Comparison of ENCODE assay signal across 14 cellular contexts in the genomic region with DNA sequence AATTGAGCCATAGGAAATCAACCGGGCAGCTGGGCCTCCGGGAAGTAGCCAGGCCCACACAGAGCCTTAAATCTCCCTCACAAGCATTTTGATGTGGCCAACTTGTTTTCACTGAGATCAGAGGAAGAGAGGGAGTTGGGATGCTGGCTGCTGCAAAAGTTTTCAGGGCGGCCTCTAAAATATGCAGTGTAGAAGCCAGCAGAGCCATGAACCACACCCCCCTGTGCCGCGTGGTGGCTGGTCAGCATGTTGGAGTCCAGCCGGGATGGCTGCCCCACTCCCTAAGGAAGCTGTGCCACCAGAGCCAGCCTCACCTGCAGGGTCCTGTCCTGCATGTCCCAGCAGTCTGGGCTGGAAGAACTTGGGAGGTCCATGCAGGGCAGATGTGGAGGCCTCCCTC.
"Had no signal": no experiment of that assay in that cellular context is flagged by ENCODE, and none has a peak within 500 bp of the region (broad histone marks: within the 10 kb centered on the region; RNA-seq: fewer than 3 reads in every experiment).

No MANE protein-coding gene starts in this region.

- ATAC-seq: gastroesophageal sphincter; stimulated activated naive CD8-positive, alpha-beta T cell treated with anti-CD3 and anti-CD28 coated beads, Interleukin-15, Interleukin-2, amounts not matched to agents 100 U/mL and 50 U/mL, for 24 hours had no signal

- H3K9me3 Mint-ChIP-seq: central memory CD8-positive, alpha-beta T cell; natural killer cell treated with Interleukin-12 subunit alpha and Interleukin-12 subunit beta and Interleukin-15 and Interleukin-18, amount 100 ng/mL, for 72 hours; type B pancreatic cell had no signal

- H3K9me3 ChIP-seq: gastroesophageal sphincter, suprapubic skin, thyroid gland had no signal

- H3K4me1 Mint-ChIP-seq: central memory CD8-positive, alpha-beta T cell had no signal

- DNase-seq: effector memory CD4-positive, alpha-beta T cell; foreskin fibroblast; glutamatergic neuron; islet precursor cell; mammary epithelial cell; small intestine; stimulated activated CD4-positive, alpha-beta T cell treated with anti-CD3 and anti-CD28 coated beads, Interleukin-12 subunit alpha, Interleukin-12 subunit beta, amount 100 ng/mL, for 4 hours; stimulated activated naive CD8-positive, alpha-beta T cell treated with anti-CD3 and anti-CD28 coated beads, Interleukin-15, Interleukin-2, amounts not matched to agents 100 U/mL and 50 U/mL, for 24 hours; thyroid gland had no signal

- H3K36me3 Mint-ChIP-seq: natural killer cell treated with Interleukin-12 subunit alpha and Interleukin-12 subunit beta and Interleukin-15 and Interleukin-18, amount 100 ng/mL, for 72 hours; type B pancreatic cell had no signal

- H3K27ac ChIP-seq: gastroesophageal sphincter, suprapubic skin, thyroid gland had no signal

- H3K27ac Mint-ChIP-seq: natural killer cell treated with Interleukin-12 subunit alpha and Interleukin-12 subunit beta and Interleukin-15 and Interleukin-18, amount 100 ng/mL, for 72 hours; type B pancreatic cell had no signal

- H3K4me3 ChIP-seq: gastroesophageal sphincter, suprapubic skin, thyroid gland had no signal

- H3K4me3 Mint-ChIP-seq: central memory CD8-positive, alpha-beta T cell; natural killer cell treated with Interleukin-12 subunit alpha and Interleukin-12 subunit beta and Interleukin-15 and Interleukin-18, amount 100 ng/mL, for 72 hours; type B pancreatic cell had no signal

- H3K27me3 ChIP-seq: thyroid gland had no signal
